Comparison of ENCODE assay signal across 8 cellular contexts in genomic region chr18:35458677-35459441, GRCh38. TPM values are rescaled to one million over a fixed set of nuclear protein-coding genes. Genes with fewer than 3 reads are reported as not detected.
DNase-seq lines count a peak whose midpoint lies in the region; ATAC-seq and TF ChIP-seq lines count a peak whose summit lies in the region.

No MANE protein-coding gene starts in this region.

- H3K4me3 Mint-ChIP-seq in Calu3 (ENCODE audit: low read depth, unreplicated experiment), result peak overlapping the region; percentile 34
- no peak overlapping the region for H3K4me3 Mint-ChIP-seq in naive thymus-derived CD8-positive, alpha-beta T cell

- H3K27ac Mint-ChIP-seq in Calu3 (ENCODE audit: unreplicated experiment), result peak overlapping the region; percentile 87
- H3K27ac Mint-ChIP-seq in naive thymus-derived CD8-positive, alpha-beta T cell, result peak overlapping the region in 1 of 10 donors; percentile 40

- no peaks in the 10 kb centered on the region for H3K27me3 ChIP-seq in adrenal gland

- BruUV-seq in Calu3 (replicated peaks; lab: Mats Ljungman, UMichigan), result no TSS peak

- WGBS in adrenal gland, 4 donors, result 58 to 79% (median 63%) methylated on average over 4 of the region's 4 CpGs

- no peaks in the 10 kb centered on the region for H3K9me3 Mint-ChIP-seq in Calu3 (ENCODE audit: low read depth, unreplicated experiment)
- H3K9me3 Mint-ChIP-seq in naive thymus-derived CD8-positive, alpha-beta T cell, result no peaks in the 10 kb centered on the region

- ATAC-seq in HG02870 (IDR thresholded peaks at IDR 0.05; ENCODE audit: unreplicated experiment), result peak; percentile 55
- no peak for ATAC-seq in naive thymus-derived CD8-positive, alpha-beta T cell

- H3K9me3 ChIP-seq in adrenal gland (replicated peaks in 1 of 3), result no peaks in the 10 kb centered on the region

- H3K4me3 ChIP-seq in adrenal gland, result no peak overlapping the region

- H3K4me1 Mint-ChIP-seq in Calu3 (ENCODE audit: low read depth, unreplicated experiment), result peaks cover 69% of the 10 kb centered on the region
- H3K4me1 Mint-ChIP-seq in naive thymus-derived CD8-positive, alpha-beta T cell, result peaks cover 0 to 2% (median 0%) of the 10 kb centered on the region in 4 donors

- peak in 1 of 2 donors; percentile 7 for TF ChIP-seq POLR2A in adrenal gland (IDR thresholded peaks at IDR 0.05)

- H3K27me3 Mint-ChIP-seq in Calu3 (ENCODE audit: unreplicated experiment), result no peaks in the 10 kb centered on the region
- no peaks in the 10 kb centered on the region for H3K27me3 Mint-ChIP-seq in naive thymus-derived CD8-positive, alpha-beta T cell

- no peak for TF ChIP-seq CTCF in Calu3 (IDR thresholded peaks at IDR 0.05; ENCODE audit: unreplicated experiment)
- no peak for TF ChIP-seq CTCF in adrenal gland (IDR thresholded peaks at IDR 0.05)

- DNase-seq in Calu3, result peak; percentile 82
- peak; percentile 63 to 93 (median 90) for DNase-seq in adrenal gland
- DNase-seq in islet precursor cell, result peak; percentile 98
- DNase-seq in activated CD4-positive, CD25-positive, alpha-beta regulatory T cell (lab: John Stamatoyannopoulos, UW), result no peak
- DNase-seq in NCI-H1417 (lab: John Stamatoyannopoulos, UW), result no peak
- no peak for DNase-seq in GDM1 (lab: John Stamatoyannopoulos, UW)
- DNase-seq in naive thymus-derived CD8-positive, alpha-beta T cell, result no peak

- POLR2A ChIA-PET in naive thymus-derived CD8-positive, alpha-beta T cell (lab: Charles Lee), result no interaction called here

- H3K36me3 ChIP-seq in adrenal gland (replicated peaks in 1 of 2), result no peaks in the 10 kb centered on the region

- peak overlapping the region in 2 of 5 donors; percentile 13 to 84 for H3K27ac ChIP-seq in adrenal gland

- intact Hi-C loops in Calu3 (cut with micrococcal nuclease; ENCODE audit: unreplicated experiment), result no loop called here
- intact Hi-C loops in adrenal gland (cut with DNase I), result no loop called here

- peaks cover 27% of the 10 kb centered on the region for H3K36me3 Mint-ChIP-seq in Calu3 (ENCODE audit: insufficient read depth, unreplicated experiment)
- H3K36me3 Mint-ChIP-seq in naive thymus-derived CD8-positive, alpha-beta T cell, result no peaks in the 10 kb centered on the region

- CTCF ChIA-PET in Calu3 (lab: Charles Lee), result interaction anchor here (0.6 kb wide), 1 partner anchor 39 kb away, joined by 4 read pairs; the partner anchor contains the start of gene INO80C

- peaks cover 7 to 21% of the 10 kb centered on the region in 2 donors for H3K4me1 ChIP-seq in adrenal gland (replicated peaks in 1 of 2)

RNA-seq across cellular contexts. Expression of gene INO80C, which starts 38.9 kb away (rescaled TPM):
- total RNA-seq in Calu3 (2022) (27.0 and 41.9 TPM in 2 replicates), adrenal gland (10 to 100 TPM in 4 of 8 donors, 1 to 10 TPM in 4; 3.6 to 29.6 (median 14.5) TPM)
- polyA plus RNA-seq in adrenal gland, result 10 to 100 TPM; 19.2 to 25.6 (median 25.3) TPM
- total RNA-seq in naive thymus-derived CD8-positive, alpha-beta T cell, result 10 to 100 TPM; 25.5 to 29.4 TPM
- 10 to 100 TPM; 18.7 to 21.1 (median 19.8) TPM for polyA plus RNA-seq in naive thymus-derived CD8-positive, alpha-beta T cell

Comparison
In these comparisons a context has a peak if more than half of its experiments do, and no peak if none do; other contexts are left out.
1. DNase-seq: peak in Calu3 (single experiment), adrenal gland (7 of 7) and islet precursor cell (single experiment); none in activated CD4-positive, CD25-positive, alpha-beta regulatory T cell (0 of 4), NCI-H1417 (0 of 3), GDM1 (single experiment) and naive thymus-derived CD8-positive, alpha-beta T cell (0 of 10).